In the genomic region with DNA sequence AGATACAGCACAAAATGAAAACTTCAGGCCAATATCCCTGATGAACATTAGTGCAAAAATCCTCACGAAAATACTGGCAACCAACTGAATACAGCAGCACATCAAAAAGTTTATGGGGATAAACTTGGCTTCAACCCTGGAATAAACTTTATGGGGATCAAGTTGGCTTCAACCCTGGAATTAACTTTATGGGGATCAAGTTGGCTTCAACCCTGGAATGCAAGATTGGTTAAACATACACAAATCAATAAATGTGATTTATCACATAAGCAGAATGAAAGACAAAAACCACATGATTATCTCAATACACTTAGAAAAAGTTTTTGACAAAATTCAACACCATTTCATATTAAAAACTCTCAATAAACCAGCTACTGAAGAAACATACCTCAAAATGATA, we compare ENCODE assay signal across 25 cellular contexts.
"Had no signal": no experiment of that assay in that cellular context is flagged by ENCODE, and none has a peak within 500 bp of the region (broad histone marks: within the 10 kb centered on the region; RNA-seq: fewer than 3 reads in every experiment).

No MANE protein-coding gene starts in this region.

- ATAC-seq: psoas muscle; right cardiac atrium; right lobe of liver; stimulated activated effector memory CD8-positive, alpha-beta T cell treated with anti-CD3 and anti-CD28 coated beads, Interleukin-12 subunit alpha, Interleukin-12 subunit beta, amount 100 ng/mL, for 72 hours; stimulated activated naive B cell treated with anti-CD40 and anti-IgM and Interleukin-4, amounts not matched to agents 10 μg/mL and 1 μg/mL and 100 μg/mL, for 72 hours had no signal

- FAIRE-seq: small intestine, urothelium cell line had no signal

- DNase-seq: occipital lobe; ovary; posterior cingulate gyrus; psoas muscle; right cardiac atrium; right lobe of liver; sigmoid colon; small intestine; stimulated activated CD4-positive, alpha-beta T cell treated with anti-CD3 and anti-CD28 coated beads, Interleukin-15, amount 100 ng/mL, for 24 hours; stimulated activated CD4-positive, alpha-beta T cell treated with anti-CD3 and anti-CD28 coated beads, Interleukin-2, amount 100 ng/mL, for 24 hours; stimulated activated CD4-positive, alpha-beta T cell treated with anti-CD3 and anti-CD28 coated beads, Interleukin-2, amount 100 ng/mL, for 48 hours; stimulated activated CD4-positive, alpha-beta T cell treated with anti-CD3 and anti-CD28 coated beads, Interleukin-4, amount 100 ng/mL, for 24 hours; stimulated activated naive B cell treated with anti-CD40 and anti-IgM and Interleukin-4, amounts not matched to agents 10 μg/mL and 1 μg/mL and 100 μg/mL, for 72 hours; stimulated activated naive CD4-positive, alpha-beta T cell treated with Interleukin-2 at 50 U/mL for 16 hours; stomach; thyroid gland; trophoblast cell; upper lobe of left lung had no signal

- H3K27ac ChIP-seq: neural progenitor cell, ovary, parathyroid adenoma, psoas muscle, right lobe of liver, sigmoid colon, stomach, thoracic aorta, thyroid gland, tibial nerve, upper lobe of left lung, vagina had no signal

- H3K9me3 ChIP-seq: ovary, psoas muscle, right lobe of liver, thyroid gland, vagina had no signal

- H3K4me3 ChIP-seq: neural progenitor cell, ovary, psoas muscle, right lobe of liver, sigmoid colon, stomach, thoracic aorta, thyroid gland, tibial nerve, upper lobe of left lung, vagina had no signal

- H3K4me1 ChIP-seq: neural progenitor cell, parathyroid adenoma, psoas muscle, right lobe of liver, sigmoid colon, thyroid gland, upper lobe of left lung, vagina had no signal

- H3K4me2 ChIP-seq: neural progenitor cell had no signal
